ENCODE assay signal across 12 cellular contexts in genomic region chr10:6778992-6779701, GRCh38.
DNase-seq lines count a peak whose midpoint lies in the region; ATAC-seq and TF ChIP-seq lines count a peak whose summit lies in the region.
"Had no signal": no experiment of that assay in that cellular context is flagged by ENCODE, and none has a peak within 500 bp of the region (broad histone marks: within the 10 kb centered on the region; RNA-seq: fewer than 3 reads in every experiment).

No MANE protein-coding gene starts in this region.

- peak overlapping the region; percentile 52 for H2AFZ ChIP-seq in GM23248
- H2AFZ ChIP-seq: GM23338 had no signal

- 2 to 4% methylated on average over 3 to 4 of the region's 4 CpGs for WGBS in GM23248 (ENCODE audit: low coverage in 1 of 2, low lambda C conversion rate in 2 of 2, missing lambda C conversion rate in 2 of 2), 2 experiments

- TF ChIP-seq CTCF in fibroblast of villous mesenchyme (IDR thresholded peaks at IDR 0.05; ENCODE audit: insufficient read depth, low read depth, low read length) (no peak), gastrocnemius medialis (IDR thresholded peaks at IDR 0.05 in 4 of 5, conservative IDR thresholded peaks at IDR 0.05 in 1 of 5) (no peak)

- no peaks in the 10 kb centered on the region for H3K9me3 ChIP-seq in GM23248 (ENCODE audit: low read depth)
- no peaks in the 10 kb centered on the region for H3K9me3 ChIP-seq in gastrocnemius medialis
- no peaks in the 10 kb centered on the region for H3K9me3 ChIP-seq in HAP-1

- 0 out of 2 replicates have a peak, but pooled peaks cover 6% of the 10 kb centered on the region for H3K79me2 ChIP-seq in GM23248 (ENCODE audit: insufficient read depth)

- peak overlapping the region; percentile 74 for H3K4me2 ChIP-seq in GM23248 (ENCODE audit: unreplicated experiment)
- H3K4me2 ChIP-seq: GM23338 had no signal

- H3K4me3 ChIP-seq in GM23248 (peak overlapping the region; percentile 49), fibroblast of villous mesenchyme (ENCODE audit: low read depth, low read length) (no peak overlapping the region), gastrocnemius medialis (no peak overlapping the region), HAP-1 (no peak overlapping the region)
- H3K4me3 ChIP-seq: GM23338 had no signal

- no peaks in the 10 kb centered on the region for H3F3A ChIP-seq in GM23248 (ENCODE audit: insufficient read depth)

- no peaks in the 10 kb centered on the region for H4K20me1 ChIP-seq in GM23248 (ENCODE audit: insufficient read depth)

- intact Hi-C loops in gastrocnemius medialis (cut with DNase I; ENCODE audit: low total_unique reads): no loop called here
- intact Hi-C loops in left colon (cut with DNase I, micrococcal nuclease): no loop called here

- ATAC-seq in gastrocnemius medialis (peak; percentile 30 to 56), left colon (no peak)
- ATAC-seq: GM23338; naive thymus-derived CD4-positive, alpha-beta T cell had no signal

- H3K27ac ChIP-seq in GM23248 (peak overlapping the region; percentile 89), gastrocnemius medialis (no peak overlapping the region)

- peak overlapping the region; percentile 76 for H3K9ac ChIP-seq in GM23248

- no peak for TF ChIP-seq POLR2A in gastrocnemius medialis (IDR thresholded peaks at IDR 0.05)

- H3K36me3 ChIP-seq in GM23248 (ENCODE audit: low read depth) (no peaks in the 10 kb centered on the region), gastrocnemius medialis (no peaks in the 10 kb centered on the region), HAP-1 (replicated peaks) (no peaks in the 10 kb centered on the region)

- in situ Hi-C loops in GM23248 (cut with MboI) (no loop called here), gastrocnemius medialis (cut with MboI; ENCODE audit: low sequenced_read_pairs in 4 of 4) (no loop called here), HAP-1 (cut with MboI; ENCODE audit: low sequenced_read_pairs) (no loop called here)

- H3K27me3 ChIP-seq in GM23248 (replicated peaks; ENCODE audit: insufficient read depth) (no peaks in the 10 kb centered on the region), gastrocnemius medialis (peaks cover 0 to 2% (median 2%) of the 10 kb centered on the region in 3 donors), HAP-1 (ENCODE audit: low read depth) (no peaks in the 10 kb centered on the region)

- peaks cover 15% of the 10 kb centered on the region for H3K4me1 ChIP-seq in GM23248 (ENCODE audit: insufficient read depth)
- H3K4me1 ChIP-seq in gastrocnemius medialis: no peaks in the 10 kb centered on the region
- H3K4me1 ChIP-seq in HAP-1: no peaks in the 10 kb centered on the region

- peak; percentile 99 for DNase-seq in GM23248
- DNase-seq in SW480 (ENCODE audit: low spot score): peak; percentile 79
- DNase-seq in fibroblast of villous mesenchyme (ENCODE audit: low read depth): peak; percentile 86
- no peak for DNase-seq in gastrocnemius medialis
- no peak for DNase-seq in left colon
- no peak for DNase-seq in DMS 273 (lab: John Stamatoyannopoulos, UW; ENCODE audit: unreplicated experiment)
- DNase-seq in mesenteric fat pad (ENCODE audit: low spot score): no peak
- no peak for DNase-seq in HAP-1 (ENCODE audit: low spot score in 2 of 2)
- DNase-seq: effector CD8-positive, alpha-beta T cell; KBM-7; naive thymus-derived CD4-positive, alpha-beta T cell had no signal

- H3K9me2 ChIP-seq in GM23248 (ENCODE audit: insufficient read depth): no peaks in the 10 kb centered on the region

Comparison
In these comparisons a context has a peak if more than half of its experiments do, and no peak if none do; other contexts are left out.
1. DNase-seq: peak in GM23248 (single experiment), SW480 (single experiment) and fibroblast of villous mesenchyme (single experiment); none in gastrocnemius medialis (0 of 2), left colon (0 of 2), DMS 273 (single experiment), mesenteric fat pad (single experiment) and HAP-1 (0 of 2).